ENCODE assay signal across 11 cellular contexts in the genomic region with DNA sequence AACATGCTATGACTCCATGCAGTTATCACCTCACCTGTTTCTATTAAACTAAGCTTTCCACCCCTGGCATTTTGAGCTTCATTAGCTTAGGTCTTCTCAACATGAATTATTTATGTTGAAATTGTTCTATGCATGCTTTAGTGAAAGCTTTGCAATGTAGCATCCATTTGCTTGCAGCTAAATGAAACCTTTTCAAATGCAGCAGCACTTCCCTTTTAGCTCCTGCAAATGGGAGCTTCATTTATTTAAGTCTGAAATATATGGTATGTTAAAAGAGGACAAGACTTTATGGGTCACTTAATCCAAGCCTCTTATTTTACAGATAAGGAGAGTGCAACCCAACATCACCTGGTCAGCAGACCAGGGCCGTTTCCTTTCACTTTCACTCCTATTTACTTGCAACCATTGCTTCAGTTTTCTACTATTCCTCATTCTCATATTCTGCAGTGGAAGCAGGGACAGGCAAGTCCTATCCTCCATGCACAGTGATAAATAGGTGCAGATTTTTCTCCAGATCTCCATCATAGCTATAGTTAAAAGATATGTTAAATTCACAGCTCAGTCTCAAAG. TPM values are rescaled to one million over a fixed set of nuclear protein-coding genes. Genes with fewer than 3 reads are reported as not detected.
A peak's percentile ranks its signal among the peaks of the same experiment; 100 is the strongest.
DNase-seq lines count a peak whose midpoint lies in the region; ATAC-seq and TF ChIP-seq lines count a peak whose summit lies in the region.
"Had no signal": no experiment of that assay in that cellular context is flagged by ENCODE, and none has a peak within 500 bp of the region (broad histone marks: within the 10 kb centered on the region; RNA-seq: fewer than 3 reads in every experiment).

No MANE protein-coding gene starts in this region.

- H3K27me3 ChIP-seq in stomach = no peaks in the 10 kb centered on the region
- H3K27me3 ChIP-seq: BLaER1 treated with 17β-estradiol and CSF1 and Interleukin-3, amounts not matched to agents 10 nM and 100 nM had no signal

- POLR2A ChIA-PET in activated B cell treated with CpG ODN at 0.5 μM for 24 hours (lab: Charles Lee) = no interaction called here

- intact Hi-C loops in activated B cell treated with CpG ODN at 0.5 μM for 24 hours (cut with micrococcal nuclease) (loop anchor here (2.0 kb wide), 1 partner anchor 14 kb away; no protein-coding TSS in a partner anchor), stomach (cut with DNase I; ENCODE audit: low total_unique reads) (no loop called here)

- no peaks in the 10 kb centered on the region for H3K36me3 ChIP-seq in stomach
- H3K36me3 ChIP-seq: BLaER1 treated with 17β-estradiol and CSF1 and Interleukin-3, amounts not matched to agents 10 nM and 100 nM had no signal

- TF ChIP-seq EP300 in stomach (IDR thresholded peaks at IDR 0.05) = no peak

- no peaks in the 10 kb centered on the region for H3K27me3 Mint-ChIP-seq in activated T-cell treated with anti-CD3 and anti-CD28 coated beads, Interleukin-2, amount 50 U/mL, for 72 hours (ENCODE audit: low read depth)
- H3K27me3 Mint-ChIP-seq in activated T-cell treated with anti-CD3 and anti-CD28 coated beads, Interleukin-2, amount 50 U/mL, for 24 hours = no peaks in the 10 kb centered on the region
- no peaks in the 10 kb centered on the region for H3K27me3 Mint-ChIP-seq in activated B cell treated with CpG ODN at 0.5 μM for 24 hours
- H3K27me3 Mint-ChIP-seq in stimulated activated memory B cell treated with anti-CD40 and anti-IgM and Interleukin-4, amounts not matched to agents 10 μg/mL and 1 μg/mL and 100 μg/mL, for 72 hours = no peaks in the 10 kb centered on the region

- TF ChIP-seq CTCF in activated B cell treated with CpG ODN at 0.5 μM for 24 hours (IDR thresholded peaks at IDR 0.05) = no peak
- no peak for TF ChIP-seq CTCF in foreskin fibroblast (IDR thresholded peaks at IDR 0.05; ENCODE audit: low read depth, low read length)
- TF ChIP-seq CTCF in stomach (IDR thresholded peaks at IDR 0.05) = no peak

- H3K27ac ChIP-seq in stomach = no peak overlapping the region
- H3K27ac ChIP-seq: BLaER1 treated with 17β-estradiol and CSF1 and Interleukin-3, amounts not matched to agents 10 nM and 100 nM had no signal

- CTCF ChIA-PET in activated B cell treated with CpG ODN at 0.5 μM for 24 hours (lab: Charles Lee) = interaction anchor here (1.0 kb wide), 1 partner anchor 136 kb away, joined by 3 read pairs; no protein-coding TSS in a partner anchor

- no peaks in the 10 kb centered on the region for H3K9me3 ChIP-seq in stomach
- H3K9me3 ChIP-seq: BLaER1 treated with 17β-estradiol and CSF1 and Interleukin-3, amounts not matched to agents 10 nM and 100 nM had no signal

- peaks cover 0 to 3% of the 10 kb centered on the region in 2 donors for H3K36me3 Mint-ChIP-seq in activated T-cell treated with anti-CD3 and anti-CD28 coated beads, Interleukin-2, amount 50 U/mL, for 72 hours (ENCODE audit: insufficient read depth in 2 of 2)
- no peaks in the 10 kb centered on the region for H3K36me3 Mint-ChIP-seq in activated T-cell treated with anti-CD3 and anti-CD28 coated beads, Interleukin-2, amount 50 U/mL, for 24 hours (ENCODE audit: low read depth)
- H3K36me3 Mint-ChIP-seq in activated B cell treated with CpG ODN at 0.5 μM for 24 hours (ENCODE audit: low read depth) = no peaks in the 10 kb centered on the region
- H3K36me3 Mint-ChIP-seq in stimulated activated memory B cell treated with anti-CD40 and anti-IgM and Interleukin-4, amounts not matched to agents 10 μg/mL and 1 μg/mL and 100 μg/mL, for 72 hours = peaks cover 48% of the 10 kb centered on the region

- peak overlapping the region; percentile 49 to 69 for H3K4me3 Mint-ChIP-seq in activated T-cell treated with anti-CD3 and anti-CD28 coated beads, Interleukin-2, amount 50 U/mL, for 72 hours
- no peak overlapping the region for H3K4me3 Mint-ChIP-seq in activated T-cell treated with anti-CD3 and anti-CD28 coated beads, Interleukin-2, amount 50 U/mL, for 24 hours
- H3K4me3 Mint-ChIP-seq in activated B cell treated with CpG ODN at 0.5 μM for 24 hours = no peak overlapping the region
- peak overlapping the region; percentile 34 for H3K4me3 Mint-ChIP-seq in stimulated activated memory B cell treated with anti-CD40 and anti-IgM and Interleukin-4, amounts not matched to agents 10 μg/mL and 1 μg/mL and 100 μg/mL, for 72 hours

- TF ChIP-seq POLR2A in stomach (IDR thresholded peaks at IDR 0.05) = no peak

- H3K4me1 ChIP-seq in stomach = peaks cover 0 to 25% (median 7%) of the 10 kb centered on the region in 4 donors

- no peak overlapping the region for H3K27ac Mint-ChIP-seq in activated T-cell treated with anti-CD3 and anti-CD28 coated beads, Interleukin-2, amount 50 U/mL, for 72 hours
- H3K27ac Mint-ChIP-seq in activated T-cell treated with anti-CD3 and anti-CD28 coated beads, Interleukin-2, amount 50 U/mL, for 24 hours = no peak overlapping the region
- peak overlapping the region; percentile 4 for H3K27ac Mint-ChIP-seq in activated B cell treated with CpG ODN at 0.5 μM for 24 hours
- peak overlapping the region; percentile 1 for H3K27ac Mint-ChIP-seq in stimulated activated memory B cell treated with anti-CD40 and anti-IgM and Interleukin-4, amounts not matched to agents 10 μg/mL and 1 μg/mL and 100 μg/mL, for 72 hours

- ATAC-seq in activated T-cell treated with anti-CD3 and anti-CD28 coated beads, Interleukin-2, amount 50 U/mL, for 72 hours (replicated peaks in 1 of 2) = peak; percentile 28 to 31
- peak; percentile 70 for ATAC-seq in HG03039 (IDR thresholded peaks at IDR 0.05; ENCODE audit: unreplicated experiment)
- ATAC-seq in activated B cell treated with CpG ODN at 0.5 μM for 24 hours (ENCODE audit: low read depth) = peak; percentile 49
- ATAC-seq in stimulated activated memory B cell treated with anti-CD40 and anti-IgM and Interleukin-4, amounts not matched to agents 10 μg/mL and 1 μg/mL and 100 μg/mL, for 72 hours = no peak

- H3K4me3 ChIP-seq in foreskin fibroblast (ENCODE audit: low read depth in 1 of 2, low read length in 2 of 2) (no peak overlapping the region), stomach (peak overlapping the region in 2 of 4 donors; percentile 5 to 14)
- H3K4me3 ChIP-seq: BLaER1 treated with 17β-estradiol and CSF1 and Interleukin-3, amounts not matched to agents 10 nM and 100 nM had no signal

- peaks cover 26% of the 10 kb centered on the region for H3K4me1 Mint-ChIP-seq in activated T-cell treated with anti-CD3 and anti-CD28 coated beads, Interleukin-2, amount 50 U/mL, for 72 hours (ENCODE audit: low read depth)
- H3K4me1 Mint-ChIP-seq in activated T-cell treated with anti-CD3 and anti-CD28 coated beads, Interleukin-2, amount 50 U/mL, for 24 hours (ENCODE audit: low read depth) = peaks cover 27% of the 10 kb centered on the region
- peaks cover 12% of the 10 kb centered on the region for H3K4me1 Mint-ChIP-seq in activated B cell treated with CpG ODN at 0.5 μM for 24 hours
- H3K4me1 Mint-ChIP-seq in stimulated activated memory B cell treated with anti-CD40 and anti-IgM and Interleukin-4, amounts not matched to agents 10 μg/mL and 1 μg/mL and 100 μg/mL, for 72 hours = peaks cover 13% of the 10 kb centered on the region

- no peak for DNase-seq in activated T-cell treated with anti-CD3 and anti-CD28 coated beads, Interleukin-2, amount 50 U/mL, for 72 hours
- DNase-seq in activated T-cell treated with anti-CD3 and anti-CD28 coated beads, Interleukin-2, amount 50 U/mL, for 24 hours = no peak
- DNase-seq in activated B cell treated with CpG ODN at 0.5 μM for 24 hours (no peak), superior temporal gyrus (ENCODE audit: extremely low spot score) (no peak), foreskin fibroblast (no peak), stomach (no peak)
- DNase-seq: SIG-M5 had no signal

- peaks cover 0 to 2% of the 10 kb centered on the region in 2 donors for H3K9me3 Mint-ChIP-seq in activated T-cell treated with anti-CD3 and anti-CD28 coated beads, Interleukin-2, amount 50 U/mL, for 72 hours
- no peaks in the 10 kb centered on the region for H3K9me3 Mint-ChIP-seq in activated T-cell treated with anti-CD3 and anti-CD28 coated beads, Interleukin-2, amount 50 U/mL, for 24 hours
- H3K9me3 Mint-ChIP-seq in activated B cell treated with CpG ODN at 0.5 μM for 24 hours = no peaks in the 10 kb centered on the region
- no peaks in the 10 kb centered on the region for H3K9me3 Mint-ChIP-seq in stimulated activated memory B cell treated with anti-CD40 and anti-IgM and Interleukin-4, amounts not matched to agents 10 μg/mL and 1 μg/mL and 100 μg/mL, for 72 hours

- 16 to 26% (median 17%) methylated on average over 1 of the region's 1 CpG for WGBS in stomach, 5 donors

RNA-seq across cellular contexts. Expression of a gene that starts 56.4 kb away (rescaled TPM):
- 10 to 100 TPM; 65.4 to 69.1 TPM for total RNA-seq in activated T-cell treated with anti-CD3 and anti-CD28 coated beads, Interleukin-2, amount 50 U/mL, for 72 hours
- total RNA-seq in activated B cell treated with CpG ODN at 0.5 μM for 24 hours = 48.7 and 49.7 TPM in 2 replicates
- 10 to 100 TPM in 3 of 5 donors, 1 to 10 TPM in 1, not detected in 1; 1.6 to 21.6 (median 19.4) TPM for total RNA-seq in stomach
- 10 to 100 TPM in 2 of 3 donors, 1 to 10 TPM in 1; 4.2 to 11.1 (median 10.5) TPM for polyA plus RNA-seq in stomach
- total RNA-seq: myocyte had no signal

Comparison
In these comparisons a context has a peak if more than half of its experiments do, and no peak if none do; other contexts are left out.
1. H3K4me3 Mint-ChIP-seq: peak in activated T-cell treated with anti-CD3 and anti-CD28 coated beads, Interleukin-2, amount 50 U/mL, for 72 hours (2 of 2) and stimulated activated memory B cell treated with anti-CD40 and anti-IgM and Interleukin-4, amounts not matched to agents 10 μg/mL and 1 μg/mL and 100 μg/mL, for 72 hours (single experiment); none in activated T-cell treated with anti-CD3 and anti-CD28 coated beads, Interleukin-2, amount 50 U/mL, for 24 hours (single experiment) and activated B cell treated with CpG ODN at 0.5 μM for 24 hours (single experiment).
2. H3K27ac Mint-ChIP-seq: peak in activated B cell treated with CpG ODN at 0.5 μM for 24 hours (single experiment) and stimulated activated memory B cell treated with anti-CD40 and anti-IgM and Interleukin-4, amounts not matched to agents 10 μg/mL and 1 μg/mL and 100 μg/mL, for 72 hours (single experiment); none in activated T-cell treated with anti-CD3 and anti-CD28 coated beads, Interleukin-2, amount 50 U/mL, for 72 hours (single experiment) and activated T-cell treated with anti-CD3 and anti-CD28 coated beads, Interleukin-2, amount 50 U/mL, for 24 hours (single experiment).